Comparison of ENCODE assay signal across 14 cellular contexts in genomic region chr3:191139771-191140170, GRCh38. TPM values are rescaled to one million over a fixed set of nuclear protein-coding genes. Genes with fewer than 3 reads are reported as not detected.
DNase-seq lines count a peak whose midpoint lies in the region; ATAC-seq and TF ChIP-seq lines count a peak whose summit lies in the region.
"Had no signal": no experiment of that assay in that cellular context is flagged by ENCODE, and none has a peak within 500 bp of the region (broad histone marks: within the 10 kb centered on the region; RNA-seq: fewer than 3 reads in every experiment).

No MANE protein-coding gene starts in this region.

- no peaks in the 10 kb centered on the region for H3K36me3 Mint-ChIP-seq in immature natural killer cell
- no peaks in the 10 kb centered on the region for H3K36me3 Mint-ChIP-seq in chondrocyte (ENCODE audit: low read depth)
- H3K36me3 Mint-ChIP-seq: naive B cell; stimulated activated effector memory CD8-positive, alpha-beta T cell treated with anti-CD3 and anti-CD28 coated beads, Interleukin-12 subunit alpha, Interleukin-12 subunit beta, amount 100 ng/mL, for 72 hours had no signal

- no peaks in the 10 kb centered on the region for H3K36me3 ChIP-seq in colonic mucosa
- H3K36me3 ChIP-seq: Peyer's patch had no signal

- H3K9ac ChIP-seq in colonic mucosa (ENCODE audit: low read depth in 2 of 2, low read length in 2 of 2) = no peak overlapping the region

- TF ChIP-seq CTCF in colonic mucosa (IDR thresholded peaks at IDR 0.05) (no peak), chondrocyte (IDR thresholded peaks at IDR 0.05) (no peak)

- H3K27ac Mint-ChIP-seq in immature natural killer cell = no peak overlapping the region
- no peak overlapping the region for H3K27ac Mint-ChIP-seq in chondrocyte (ENCODE audit: unreplicated experiment)
- H3K27ac Mint-ChIP-seq: activated naive CD4-positive, alpha-beta T cell treated with anti-CD3 and anti-CD28 coated beads for 36 hours; stimulated activated effector memory CD8-positive, alpha-beta T cell treated with anti-CD3 and anti-CD28 coated beads, Interleukin-12 subunit alpha, Interleukin-12 subunit beta, amount 100 ng/mL, for 72 hours had no signal

- intact Hi-C loops in colonic mucosa (cut with DNase I) = no loop called here

- H3K9me3 Mint-ChIP-seq in immature natural killer cell = peaks cover 3 to 19% (median 6%) of the 10 kb centered on the region in 6 donors
- no peaks in the 10 kb centered on the region for H3K9me3 Mint-ChIP-seq in chondrocyte (ENCODE audit: low read depth)

- no peaks in the 10 kb centered on the region for H3K4me1 ChIP-seq in colonic mucosa
- H3K4me1 ChIP-seq: Peyer's patch had no signal

- H3K27me3 ChIP-seq in colonic mucosa = no peaks in the 10 kb centered on the region
- H3K27me3 ChIP-seq: Peyer's patch had no signal

- no peak overlapping the region for H3K4me3 ChIP-seq in colonic mucosa
- H3K4me3 ChIP-seq: Peyer's patch had no signal

- H3K9me3 ChIP-seq in colonic mucosa = no peaks in the 10 kb centered on the region
- H3K9me3 ChIP-seq: Peyer's patch had no signal

- ATAC-seq in GM19043 (IDR thresholded peaks at IDR 0.05; ENCODE audit: low read depth, unreplicated experiment) = peak; percentile 62
- ATAC-seq in HG02623 (IDR thresholded peaks at IDR 0.05; ENCODE audit: unreplicated experiment) = peak; percentile 44
- peak; percentile 32 for ATAC-seq in HG03469 (IDR thresholded peaks at IDR 0.05; ENCODE audit: unreplicated experiment)
- ATAC-seq: stimulated activated effector memory CD8-positive, alpha-beta T cell treated with anti-CD3 and anti-CD28 coated beads, Interleukin-12 subunit alpha, Interleukin-12 subunit beta, amount 100 ng/mL, for 72 hours had no signal

- no peak overlapping the region for H3K27ac ChIP-seq in colonic mucosa
- H3K27ac ChIP-seq: Peyer's patch had no signal

- H3K4me1 Mint-ChIP-seq in immature natural killer cell (peaks cover 0 to 1% of the 10 kb centered on the region in 2 donors), chondrocyte (ENCODE audit: low read depth) (peaks cover 20% of the 10 kb centered on the region)
- H3K4me1 Mint-ChIP-seq: stimulated activated effector memory CD8-positive, alpha-beta T cell treated with anti-CD3 and anti-CD28 coated beads, Interleukin-12 subunit alpha, Interleukin-12 subunit beta, amount 100 ng/mL, for 72 hours had no signal

- H3K27me3 Mint-ChIP-seq in immature natural killer cell (ENCODE audit: low read depth in 3 of 3) (peaks cover 0 to 9% (median 2%) of the 10 kb centered on the region in 3 donors), chondrocyte (ENCODE audit: low read depth) (no peaks in the 10 kb centered on the region)
- H3K27me3 Mint-ChIP-seq: naive B cell had no signal

- peak; percentile 52 for DNase-seq in AG08395 (ENCODE audit: low spot score)
- DNase-seq in immature natural killer cell = no peak
- DNase-seq in colonic mucosa = no peak
- no peak for DNase-seq in GDM1 (lab: John Stamatoyannopoulos, UW)
- no peak for DNase-seq in chondrocyte (ENCODE audit: low spot score)
- DNase-seq: activated naive CD4-positive, alpha-beta T cell treated with anti-CD3 and anti-CD28 coated beads for 36 hours; naive B cell; NCI-H1930; Peyer's patch; small intestine had no signal

- H3K4me3 Mint-ChIP-seq in immature natural killer cell (no peak overlapping the region), chondrocyte (ENCODE audit: unreplicated experiment) (no peak overlapping the region)
- H3K4me3 Mint-ChIP-seq: activated naive CD4-positive, alpha-beta T cell treated with anti-CD3 and anti-CD28 coated beads for 36 hours; naive B cell; stimulated activated effector memory CD8-positive, alpha-beta T cell treated with anti-CD3 and anti-CD28 coated beads, Interleukin-12 subunit alpha, Interleukin-12 subunit beta, amount 100 ng/mL, for 72 hours had no signal

RNA-seq across cellular contexts. Expression of gene OSTN, which starts 59.3 kb away (rescaled TPM):
- polyA plus RNA-seq in immature natural killer cell = not detected
- not detected for total RNA-seq in colonic mucosa
- total RNA-seq in chondrocyte = not detected in 3 replicates
- total RNA-seq: activated naive CD4-positive, alpha-beta T cell treated with anti-CD3 and anti-CD28 coated beads for 36 hours; Peyer's patch had no signal
